Comparison of ENCODE assay signal across 1 cellular context in the genomic region with DNA sequence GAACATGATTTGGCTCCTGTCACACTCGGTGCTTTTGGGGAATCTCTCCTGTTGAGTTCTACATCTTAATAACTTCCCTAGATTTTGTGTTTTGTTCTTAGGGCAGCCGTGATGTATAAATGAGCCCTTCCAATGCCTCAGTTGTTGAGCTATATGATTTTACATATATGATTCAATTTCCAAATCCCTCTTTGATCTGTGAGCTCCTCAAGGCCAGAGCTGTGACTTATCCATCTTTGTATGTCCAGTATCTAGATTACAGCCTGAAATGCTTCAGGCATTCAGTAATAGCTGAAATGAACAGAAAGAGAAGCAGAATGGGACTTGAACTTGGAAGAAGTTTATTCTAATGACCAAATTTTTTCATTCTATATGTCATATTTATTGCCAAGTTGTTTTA.
TF ChIP-seq lines count a peak whose summit lies in the region.

No MANE protein-coding gene starts in this region.

TF ChIP-seq in HepG2, 621 proteins besides CTCF, POLR2A, EP300 and RAD21:
- TF ChIP-seq KLF16 (CRISPR knock-in tag; IDR thresholded peaks at IDR 0.05) (no peak), ZNF543 (CRISPR knock-in tag; IDR thresholded peaks at IDR 0.05) (no peak), ZNF136 (CRISPR knock-in tag; IDR thresholded peaks at IDR 0.05; ENCODE audit: low read depth) (no peak), MTA1 (CRISPR knock-in tag; IDR thresholded peaks at IDR 0.05; ENCODE audit: borderline replicate concordance) (no peak), ZNF564 (CRISPR knock-in tag; IDR thresholded peaks at IDR 0.05) (no peak), ZNF34 (CRISPR knock-in tag; IDR thresholded peaks at IDR 0.05; ENCODE audit: borderline replicate concordance) (no peak), ZSCAN22 (CRISPR knock-in tag; IDR thresholded peaks at IDR 0.05) (no peak), SALL2 (CRISPR knock-in tag; IDR thresholded peaks at IDR 0.05) (no peak), MYC (CRISPR knock-in tag; IDR thresholded peaks at IDR 0.05; ENCODE audit: borderline replicate concordance) (no peak), ZNF501 (CRISPR knock-in tag; IDR thresholded peaks at IDR 0.05) (no peak), ARHGAP35 (CRISPR knock-in tag; IDR thresholded peaks at IDR 0.05; ENCODE audit: borderline replicate concordance) (no peak), HCFC1 (IDR thresholded peaks at IDR 0.05; ENCODE audit: low read depth, low read length) (no peak), ZBTB21 (CRISPR knock-in tag; IDR thresholded peaks at IDR 0.05) (no peak)
- TF ChIP-seq, protein P1, sequence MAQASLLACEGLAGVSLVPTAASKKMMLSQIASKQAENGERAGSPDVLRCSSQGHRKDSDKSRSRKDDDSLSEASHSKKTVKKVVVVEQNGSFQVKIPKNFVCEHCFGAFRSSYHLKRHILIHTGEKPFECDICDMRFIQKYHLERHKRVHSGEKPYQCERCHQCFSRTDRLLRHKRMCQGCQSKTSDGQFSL (CRISPR knock-in tag; IDR thresholded peaks at IDR 0.05), result no peak
